In the genomic region with DNA sequence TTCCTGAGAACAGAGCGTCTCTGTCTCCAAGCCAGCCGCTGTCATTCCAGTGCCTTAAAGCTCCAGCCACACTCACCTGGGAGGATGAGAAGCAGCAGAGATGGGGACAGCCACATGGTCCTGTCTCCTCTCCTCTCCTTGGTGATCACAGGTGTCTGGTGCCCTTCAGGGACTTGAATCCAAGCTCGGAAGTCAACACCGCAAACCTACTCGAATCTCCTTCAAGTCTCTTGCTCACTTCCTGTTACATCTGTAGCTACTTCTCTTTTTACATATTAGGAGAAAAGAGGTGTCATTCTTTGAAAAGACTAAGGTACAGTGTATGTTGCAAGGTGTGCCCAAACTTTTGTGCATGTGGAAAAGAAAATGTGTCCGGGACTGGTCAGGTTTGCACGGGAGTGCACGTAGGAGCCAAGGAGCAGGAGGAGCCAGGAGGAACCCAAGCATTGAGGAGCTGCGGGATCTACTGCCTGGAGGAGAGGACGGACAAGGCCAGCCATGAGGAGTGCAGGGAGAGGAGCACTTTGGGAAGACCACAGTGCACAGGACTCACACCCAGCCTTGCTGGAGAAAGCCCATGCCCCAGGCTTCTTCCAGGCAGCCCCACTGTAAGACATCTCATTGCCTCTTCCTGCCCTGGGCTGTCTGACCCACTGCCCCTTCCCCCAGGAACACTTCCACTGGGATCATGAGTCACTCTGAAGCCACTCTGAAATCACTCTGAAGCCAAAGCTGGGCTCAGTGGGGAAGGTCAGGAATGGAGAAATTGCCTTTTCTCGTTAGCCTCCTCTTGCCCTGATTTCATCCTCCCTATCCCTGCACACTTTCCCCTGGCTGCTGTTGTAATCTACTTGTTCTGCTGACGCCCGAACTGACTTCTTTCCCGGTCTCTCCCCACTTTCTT, we compare ENCODE assay signal across 15 cellular contexts. TPM values are rescaled to one million over a fixed set of nuclear protein-coding genes. Genes with fewer than 3 reads are reported as not detected.
DNase-seq lines count a peak whose midpoint lies in the region; ATAC-seq and TF ChIP-seq lines count a peak whose summit lies in the region.
"Had no signal": no experiment of that assay in that cellular context is flagged by ENCODE, and none has a peak within 500 bp of the region (broad histone marks: within the 10 kb centered on the region; RNA-seq: fewer than 3 reads in every experiment).

A gene (minus strand): TSS at position 197 of the 904 bp plus-strand sequence. CDS start 81 bp downstream, at position 116.

- DNase-seq in activated T-cell treated with anti-CD3 and anti-CD28 coated beads, Interleukin-2, amount 50 U/mL, for 72 hours: peak in 1 of 2 donors; percentile 7
- no peak for DNase-seq in activated T-cell treated with anti-CD3 and anti-CD28 coated beads, Interleukin-2, amount 50 U/mL, for 48 hours
- DNase-seq in M059J (ENCODE audit: low read depth) (peak; percentile 43), smooth muscle cell (lab: John Stamatoyannopoulos, UW; ENCODE audit: unreplicated experiment) (no peak), DMS153 (lab: John Stamatoyannopoulos, UW) (no peak)
- DNase-seq: activated CD8-positive, alpha-beta memory T cell treated with anti-CD3 and anti-CD28 coated beads, Interleukin-2, amount 10 ng/mL, durations not matched to agents 7 days and 5 days; DMS 273 treated with DMSO at 0.1 percent for 48 hours; NCI-H82; SJCRH30 had no signal

- no peak within 1 kb of the TSS for H3K9ac ChIP-seq in smooth muscle cell (ENCODE audit: low read depth)

- no peaks in the 10 kb centered on the region for H3K36me3 Mint-ChIP-seq in activated T-cell treated with anti-CD3 and anti-CD28 coated beads, Interleukin-2, amount 50 U/mL, for 72 hours (ENCODE audit: insufficient read depth in 2 of 2)
- no peaks in the 10 kb centered on the region for H3K36me3 Mint-ChIP-seq in T-helper 1 cell treated with Interleukin-12 subunit alpha and Interleukin-12 subunit beta and Interleukin-4 antibody, amounts not matched to agents 30 μg/mL and 1 μg/mL, for 36 hours (ENCODE audit: low read depth)
- H3K36me3 Mint-ChIP-seq: activated CD8-positive, alpha-beta memory T cell treated with anti-CD3 and anti-CD28 coated beads, Interleukin-2, amount 10 ng/mL, durations not matched to agents 7 days and 5 days had no signal

- H3K4me2 ChIP-seq in smooth muscle cell: peak within 1 kb of the TSS; percentile 60

- no peak within 1 kb of the TSS for H3K27ac Mint-ChIP-seq in activated T-cell treated with anti-CD3 and anti-CD28 coated beads, Interleukin-2, amount 50 U/mL, for 72 hours
- H3K27ac Mint-ChIP-seq in T-helper 1 cell treated with Interleukin-12 subunit alpha and Interleukin-12 subunit beta and Interleukin-4 antibody, amounts not matched to agents 30 μg/mL and 1 μg/mL, for 36 hours: no peak within 1 kb of the TSS
- H3K27ac Mint-ChIP-seq: activated CD8-positive, alpha-beta memory T cell treated with anti-CD3 and anti-CD28 coated beads, Interleukin-2, amount 10 ng/mL, durations not matched to agents 7 days and 5 days had no signal

- H3K4me1 ChIP-seq in smooth muscle cell (ENCODE audit: low read depth): no peaks in the 10 kb centered on the region
- H3K4me1 ChIP-seq: SJCRH30 had no signal

- no peaks in the 10 kb centered on the region for H4K20me1 ChIP-seq in smooth muscle cell (ENCODE audit: low read depth)

- H3K9me3 Mint-ChIP-seq in activated T-cell treated with anti-CD3 and anti-CD28 coated beads, Interleukin-2, amount 50 U/mL, for 72 hours: peaks cover 0 to 1% of the 10 kb centered on the region in 2 donors
- no peaks in the 10 kb centered on the region for H3K9me3 Mint-ChIP-seq in T-helper 1 cell treated with Interleukin-12 subunit alpha and Interleukin-12 subunit beta and Interleukin-4 antibody, amounts not matched to agents 30 μg/mL and 1 μg/mL, for 36 hours

- H3K27me3 Mint-ChIP-seq in activated T-cell treated with anti-CD3 and anti-CD28 coated beads, Interleukin-2, amount 50 U/mL, for 72 hours (ENCODE audit: low read depth): no peaks in the 10 kb centered on the region
- H3K27me3 Mint-ChIP-seq in T-helper 1 cell treated with Interleukin-12 subunit alpha and Interleukin-12 subunit beta and Interleukin-4 antibody, amounts not matched to agents 30 μg/mL and 1 μg/mL, for 36 hours (ENCODE audit: low read depth): peaks cover 32% of the 10 kb centered on the region

- no peaks in the 10 kb centered on the region for H3K9me3 ChIP-seq in smooth muscle cell (replicated peaks; ENCODE audit: low read depth)
- H3K9me3 ChIP-seq: SJCRH30 had no signal

- no peak for TF ChIP-seq CTCF in smooth muscle cell (IDR thresholded peaks at IDR 0.05; ENCODE audit: borderline replicate concordance, insufficient read depth, poor library complexity, severe bottlenecking)

- no peaks in the 10 kb centered on the region for H3K36me3 ChIP-seq in smooth muscle cell (ENCODE audit: low read depth)
- H3K36me3 ChIP-seq: SJCRH30 had no signal

- H3F3A ChIP-seq in smooth muscle cell (ENCODE audit: low read depth): no peaks in the 10 kb centered on the region

- peak within 1 kb of the TSS; percentile 42 for H3K27ac ChIP-seq in smooth muscle cell (ENCODE audit: low read depth)
- H3K27ac ChIP-seq: epithelial cell of prostate, SJCRH30 had no signal

- H3K4me3 Mint-ChIP-seq in activated T-cell treated with anti-CD3 and anti-CD28 coated beads, Interleukin-2, amount 50 U/mL, for 72 hours: peak within 1 kb of the TSS; percentile 4 to 57
- H3K4me3 Mint-ChIP-seq in T-helper 1 cell treated with Interleukin-12 subunit alpha and Interleukin-12 subunit beta and Interleukin-4 antibody, amounts not matched to agents 30 μg/mL and 1 μg/mL, for 36 hours: peak within 1 kb of the TSS; percentile 16
- H3K4me3 Mint-ChIP-seq: activated CD8-positive, alpha-beta memory T cell treated with anti-CD3 and anti-CD28 coated beads, Interleukin-2, amount 10 ng/mL, durations not matched to agents 7 days and 5 days had no signal

- peaks cover 9% of the 10 kb centered on the region for H3K4me1 Mint-ChIP-seq in activated T-cell treated with anti-CD3 and anti-CD28 coated beads, Interleukin-2, amount 50 U/mL, for 72 hours (ENCODE audit: low read depth)
- H3K4me1 Mint-ChIP-seq in T-helper 1 cell treated with Interleukin-12 subunit alpha and Interleukin-12 subunit beta and Interleukin-4 antibody, amounts not matched to agents 30 μg/mL and 1 μg/mL, for 36 hours (ENCODE audit: low read depth): peaks cover 11% of the 10 kb centered on the region

- peak; percentile 43 to 62 for ATAC-seq in activated T-cell treated with anti-CD3 and anti-CD28 coated beads, Interleukin-2, amount 50 U/mL, for 72 hours (replicated peaks in 1 of 2)
- ATAC-seq in GM21526 (IDR thresholded peaks at IDR 0.05; ENCODE audit: low FRiP score, unreplicated experiment): no peak
- ATAC-seq in HG02798 (IDR thresholded peaks at IDR 0.05; ENCODE audit: poor library complexity, unreplicated experiment): no peak
- ATAC-seq: activated CD8-positive, alpha-beta memory T cell treated with anti-CD3 and anti-CD28 coated beads, Interleukin-2, amount 10 ng/mL, durations not matched to agents 7 days and 5 days had no signal

- H3K79me2 ChIP-seq in smooth muscle cell (ENCODE audit: low read depth): no peaks in the 10 kb centered on the region

- H3K27me3 ChIP-seq in smooth muscle cell (ENCODE audit: low read depth): no peaks in the 10 kb centered on the region

- 73% methylated on average over 14 of the region's 14 CpGs for WGBS in smooth muscle cell (ENCODE audit: low lambda C conversion rate)

- peak within 1 kb of the TSS; percentile 52 for H2AFZ ChIP-seq in smooth muscle cell (ENCODE audit: low read depth)

- H3K4me3 ChIP-seq in smooth muscle cell: no peak within 1 kb of the TSS
- H3K4me3 ChIP-seq: SJCRH30 had no signal

RNA-seq across cellular contexts. Expression of the gene that starts here (rescaled TPM):
- under 1 TPM; 0.19 to 0.31 TPM for total RNA-seq in activated T-cell treated with anti-CD3 and anti-CD28 coated beads, Interleukin-2, amount 50 U/mL, for 72 hours
- not detected in 2 replicates for total RNA-seq in M059J (2014; rRNA removed; shearing (Covaris generic))
- total RNA-seq in smooth muscle cell: not detected in 2 replicates
- not detected in 2 replicates for polyA plus RNA-seq in smooth muscle cell
- total RNA-seq: activated CD8-positive, alpha-beta memory T cell treated with anti-CD3 and anti-CD28 coated beads, Interleukin-2, amount 10 ng/mL, durations not matched to agents 7 days and 5 days; lung microvascular endothelial cell; SJCRH30 had no signal
- polyA plus RNA-seq: neural cell had no signal

Comparison
In these comparisons a context has a peak if more than half of its experiments do, and no peak if none do; other contexts are left out.
1. Peak in ATAC-seq in activated T-cell treated with anti-CD3 and anti-CD28 coated beads, Interleukin-2, amount 50 U/mL, for 72 hours; RNA of the gene not detected or under 1 TPM.
2. Peak in DNase-seq in M059J; RNA of the gene not detected or under 1 TPM.